Comparison of ENCODE assay signal across 8 cellular contexts in the genomic region with DNA sequence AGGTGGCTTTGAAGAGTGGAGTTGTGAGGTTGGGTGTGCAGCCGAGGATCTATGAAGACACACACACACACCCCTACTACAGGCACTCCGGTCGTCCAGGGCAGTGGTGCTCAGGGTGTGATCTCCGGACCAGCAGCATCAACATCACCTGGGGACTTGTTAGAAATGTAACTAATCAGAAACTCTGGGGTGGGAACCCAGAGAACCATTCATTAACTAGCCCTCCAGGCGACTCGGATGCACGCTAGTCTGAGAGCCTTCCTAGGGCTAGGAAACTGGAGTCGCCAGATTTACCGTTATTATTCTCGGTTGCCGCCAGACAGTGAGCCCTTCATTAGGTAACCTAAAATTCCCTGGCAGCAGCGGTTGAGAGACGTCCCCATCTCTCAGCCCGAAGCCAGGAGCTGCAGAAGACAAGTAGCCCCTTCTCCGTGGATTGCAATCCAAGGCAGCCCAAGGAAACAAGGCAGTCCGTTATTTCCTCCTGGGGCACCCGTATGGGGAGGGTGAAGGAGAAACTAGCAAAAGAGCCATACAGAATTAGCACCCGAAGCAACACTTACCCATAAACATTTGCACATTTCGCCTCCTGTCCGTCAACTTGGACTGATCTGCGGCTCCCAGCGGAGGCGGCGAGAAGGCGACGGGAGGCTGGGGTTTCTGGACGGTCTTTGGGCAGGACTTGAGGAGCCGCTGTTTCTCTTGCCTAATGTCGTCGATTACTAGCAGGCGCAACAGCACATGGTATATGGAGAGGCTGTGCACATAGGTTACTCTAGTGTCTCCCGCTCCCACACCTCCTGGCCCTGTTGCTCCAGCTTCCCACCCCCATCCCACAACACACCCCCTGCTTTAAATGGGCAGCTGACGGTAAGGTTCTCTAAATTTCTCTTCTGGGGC. TPM values are rescaled to one million over a fixed set of nuclear protein-coding genes. Genes with fewer than 3 reads are reported as not detected.
DNase-seq lines count a peak whose midpoint lies in the region; ATAC-seq and TF ChIP-seq lines count a peak whose summit lies in the region.

No MANE protein-coding gene starts in this region.

- ATAC-seq in GM19035 (IDR thresholded peaks at IDR 0.05; ENCODE audit: unreplicated experiment) (peak; percentile 24), HG03354 (IDR thresholded peaks at IDR 0.05; ENCODE audit: poor library complexity, severe bottlenecking, unreplicated experiment) (peak; percentile 32), GM18873 (IDR thresholded peaks at IDR 0.05; ENCODE audit: low FRiP score, unreplicated experiment) (no peak)

- H3K9ac ChIP-seq in rectal smooth muscle tissue (ENCODE audit: low read length) = peak overlapping the region; percentile 47

- H3K4me3 ChIP-seq in AG10803 (ENCODE audit: low read length) = peak overlapping the region; percentile 98
- H3K4me3 ChIP-seq in left ventricle myocardium inferior = peak overlapping the region; percentile 84
- H3K4me3 ChIP-seq in rectal smooth muscle tissue (ENCODE audit: low read length) = peak overlapping the region; percentile 78

- no peaks in the 10 kb centered on the region for H3K9me3 ChIP-seq in left ventricle myocardium inferior (replicated peaks)

- intact Hi-C loops in activated T-helper 1 cell treated with anti-CD3 and anti-CD28 coated beads, Interleukin-12 subunit alpha, Interleukin-12 subunit beta, Interleukin-2, Interleukin-4 antibody, amounts not matched to agents 30 ng/mL and 10 ng/mL and 1 ng/mL, durations not matched to agents 14 hours and 24 hours and 36 hours (cut with micrococcal nuclease) = loop anchor here (2.0 kb wide), 1 partner anchor 113 kb away; a partner anchor contains a TSS
- intact Hi-C loops in left ventricle myocardium inferior (cut with micrococcal nuclease) = no loop called here

- peaks cover 78% of the 10 kb centered on the region for H3K27me3 Mint-ChIP-seq in activated T-helper 1 cell treated with anti-CD3 and anti-CD28 coated beads, Interleukin-12 subunit alpha, Interleukin-12 subunit beta, Interleukin-2, Interleukin-4 antibody, amounts not matched to agents 30 ng/mL and 10 ng/mL and 1 ng/mL, durations not matched to agents 14 hours and 24 hours and 36 hours (ENCODE audit: insufficient read depth)

- H3K27me3 ChIP-seq in left ventricle myocardium inferior (ENCODE audit: low read depth) = no peaks in the 10 kb centered on the region
- no peaks in the 10 kb centered on the region for H3K27me3 ChIP-seq in rectal smooth muscle tissue (ENCODE audit: control insufficient read depth, insufficient read depth, low read length)

- TF ChIP-seq CTCF in AG10803 (conservative IDR thresholded peaks at IDR 0.05; ENCODE audit: low read length) (peak; percentile 3), left ventricle myocardium inferior (IDR thresholded peaks at IDR 0.05; ENCODE audit: borderline replicate concordance) (no peak)

- H3K9me3 Mint-ChIP-seq in activated T-helper 1 cell treated with anti-CD3 and anti-CD28 coated beads, Interleukin-12 subunit alpha, Interleukin-12 subunit beta, Interleukin-2, Interleukin-4 antibody, amounts not matched to agents 30 ng/mL and 10 ng/mL and 1 ng/mL, durations not matched to agents 14 hours and 24 hours and 36 hours = no peaks in the 10 kb centered on the region

- H3K27ac ChIP-seq in left ventricle myocardium inferior (replicated peaks) (peak overlapping the region; percentile 99), rectal smooth muscle tissue (ENCODE audit: low read depth, low read length) (peak overlapping the region; percentile 99)

- peak overlapping the region; percentile 65 for H3K4me3 Mint-ChIP-seq in activated T-helper 1 cell treated with anti-CD3 and anti-CD28 coated beads, Interleukin-12 subunit alpha, Interleukin-12 subunit beta, Interleukin-2, Interleukin-4 antibody, amounts not matched to agents 30 ng/mL and 10 ng/mL and 1 ng/mL, durations not matched to agents 14 hours and 24 hours and 36 hours

- DNase-seq in AG10803 (ENCODE audit: low read depth) (no peak), left ventricle myocardium inferior (peak; percentile 39), Kasumi-1 (lab: John Stamatoyannopoulos, UW) (no peak)
- DNase-seq in activated T-helper 1 cell treated with anti-CD3 and anti-CD28 coated beads, Interleukin-12 subunit alpha, Interleukin-12 subunit beta, Interleukin-2, Interleukin-4 antibody, amounts not matched to agents 30 ng/mL and 10 ng/mL and 1 ng/mL, durations not matched to agents 14 hours and 24 hours and 36 hours (ENCODE audit: low spot score) = no peak

- H3K4me1 Mint-ChIP-seq in activated T-helper 1 cell treated with anti-CD3 and anti-CD28 coated beads, Interleukin-12 subunit alpha, Interleukin-12 subunit beta, Interleukin-2, Interleukin-4 antibody, amounts not matched to agents 30 ng/mL and 10 ng/mL and 1 ng/mL, durations not matched to agents 14 hours and 24 hours and 36 hours (ENCODE audit: low read depth) = peaks cover 19% of the 10 kb centered on the region

- no peak overlapping the region for H3K27ac Mint-ChIP-seq in activated T-helper 1 cell treated with anti-CD3 and anti-CD28 coated beads, Interleukin-12 subunit alpha, Interleukin-12 subunit beta, Interleukin-2, Interleukin-4 antibody, amounts not matched to agents 30 ng/mL and 10 ng/mL and 1 ng/mL, durations not matched to agents 14 hours and 24 hours and 36 hours

- no peaks in the 10 kb centered on the region for H3K36me3 Mint-ChIP-seq in activated T-helper 1 cell treated with anti-CD3 and anti-CD28 coated beads, Interleukin-12 subunit alpha, Interleukin-12 subunit beta, Interleukin-2, Interleukin-4 antibody, amounts not matched to agents 30 ng/mL and 10 ng/mL and 1 ng/mL, durations not matched to agents 14 hours and 24 hours and 36 hours (ENCODE audit: low read depth)

- H3K36me3 ChIP-seq in left ventricle myocardium inferior (peaks cover 8% of the 10 kb centered on the region), rectal smooth muscle tissue (ENCODE audit: control insufficient read depth, insufficient read depth, low read length) (no peaks in the 10 kb centered on the region)

- H3K4me1 ChIP-seq in left ventricle myocardium inferior (peaks cover 73% of the 10 kb centered on the region), rectal smooth muscle tissue (ENCODE audit: control insufficient read depth, insufficient read depth, low read length) (peaks cover 8% of the 10 kb centered on the region)

RNA-seq across cellular contexts. Expression of a gene that starts 2.9 kb away (rescaled TPM):
- total RNA-seq in activated T-helper 1 cell treated with anti-CD3 and anti-CD28 coated beads, Interleukin-12 subunit alpha, Interleukin-12 subunit beta, Interleukin-2, Interleukin-4 antibody, amounts not matched to agents 30 ng/mL and 10 ng/mL and 1 ng/mL, durations not matched to agents 14 hours and 24 hours and 36 hours = 0.27 and 0.36 TPM in 2 replicates
- 38.7 TPM for total RNA-seq in left ventricle myocardium inferior

Comparison
In these comparisons a context has a peak if more than half of its experiments do, and no peak if none do; other contexts are left out.
1. RNA of a gene that starts 2.9 kb away (total RNA-seq): 38.7 TPM in left ventricle myocardium inferior (single experiment); 0.27 to 0.36 TPM in activated T-helper 1 cell treated with anti-CD3 and anti-CD28 coated beads, Interleukin-12 subunit alpha, Interleukin-12 subunit beta, Interleukin-2, Interleukin-4 antibody, amounts not matched to agents 30 ng/mL and 10 ng/mL and 1 ng/mL, durations not matched to agents 14 hours and 24 hours and 36 hours; every median in the first group is over 10 times any median in the second.
2. Peak in every context shown above with its lines, with median percentiles within 50 percentile points of each other: H3K4me3 ChIP-seq.